Comparison of ENCODE assay signal across 23 cellular contexts in the genomic region with DNA sequence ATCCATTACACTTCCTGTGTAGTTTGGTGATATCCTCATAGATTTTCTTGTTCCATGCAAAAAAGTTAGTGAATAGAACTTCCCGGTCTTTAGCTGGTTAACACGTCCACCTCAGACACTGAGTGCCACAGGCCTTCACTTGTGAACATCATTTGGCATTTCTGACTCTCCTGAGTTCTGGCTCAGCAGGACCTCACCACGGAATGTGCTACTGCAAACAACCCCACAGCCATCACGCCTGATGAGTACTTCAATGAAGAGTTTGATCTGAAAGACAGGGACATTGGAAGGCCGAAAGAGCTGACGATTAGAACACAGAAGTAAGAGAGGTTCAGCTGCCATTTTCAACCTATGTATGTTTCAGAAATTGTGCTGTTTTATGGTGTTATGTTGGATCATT.
"Had no signal": no experiment of that assay in that cellular context is flagged by ENCODE, and none has a peak within 500 bp of the region (broad histone marks: within the 10 kb centered on the region; RNA-seq: fewer than 3 reads in every experiment).

No MANE protein-coding gene starts in this region.

- H3K9me3 Mint-ChIP-seq: activated CD4-positive, alpha-beta T cell treated with anti-CD3 and anti-CD28 coated beads, Interleukin-2, amount 10 ng/mL, durations not matched to agents 7 days and 5 days; activated naive CD4-positive, alpha-beta T cell treated with anti-CD3 and anti-CD28 coated beads, Interleukin-2, amount 50 U/mL, for 72 hours; brain; T-cell had no signal

- H3K9ac ChIP-seq: SK-N-SH had no signal

- H3K36me3 ChIP-seq: uterus had no signal

- H3K27ac Mint-ChIP-seq: activated CD4-positive, alpha-beta T cell treated with anti-CD3 and anti-CD28 coated beads, Interleukin-2, amount 10 ng/mL, durations not matched to agents 7 days and 5 days; activated naive CD4-positive, alpha-beta T cell treated with anti-CD3 and anti-CD28 coated beads, Interleukin-2, amount 50 U/mL, for 72 hours had no signal

- H3K4me1 ChIP-seq: uterus had no signal

- FAIRE-seq: endometrium, frontal cortex, kidney had no signal

- H3K4me3 ChIP-seq: coronary artery, left ventricle myocardium inferior, transverse colon, uterus had no signal

- ATAC-seq: activated naive CD4-positive, alpha-beta T cell treated with anti-CD3 and anti-CD28 coated beads, Interleukin-2, amount 50 U/mL, for 72 hours; T-cell had no signal

- DNase-seq: activated CD4-positive, alpha-beta T cell treated with anti-CD3 and anti-CD28 coated beads, Interleukin-2, amount 10 ng/mL, durations not matched to agents 7 days and 5 days; activated effector memory CD4-positive, alpha-beta T cell treated with anti-CD3 and anti-CD28 coated beads, Interleukin-2, amount 50 U/mL, for 16 hours; amygdala; central memory CD4-positive, alpha-beta T cell; erythroblast; head of caudate nucleus; kidney; left ventricle myocardium inferior; mammary epithelial cell; SK-N-SH; stimulated activated CD4-positive, alpha-beta T cell treated with anti-CD3 and anti-CD28 coated beads, Interleukin-12 subunit alpha, Interleukin-12 subunit beta, amount 100 ng/mL, for 4 hours; stimulated activated CD4-positive, alpha-beta T cell treated with anti-CD3 and anti-CD28 coated beads, Interleukin-1b, Interleukin-23, amount 100 ng/mL, for 48 hours; stimulated activated CD8-positive, alpha-beta memory T cell treated with anti-CD3 and anti-CD28 coated beads, Interleukin-4, amount 100 ng/mL, for 48 hours; stimulated activated naive CD4-positive, alpha-beta T cell treated with Interleukin-2 at 50 U/mL for 16 hours; T-cell; T-helper 9 cell; transverse colon; uterus had no signal

- H3K27me3 ChIP-seq: transverse colon, uterus had no signal

- H3K9me3 ChIP-seq: left ventricle myocardium inferior, SK-N-SH, transverse colon, uterus had no signal

- H3K27ac ChIP-seq: coronary artery, left ventricle myocardium inferior, transverse colon, uterus had no signal

- H3K27me3 Mint-ChIP-seq: activated CD4-positive, alpha-beta T cell treated with anti-CD3 and anti-CD28 coated beads, Interleukin-2, amount 10 ng/mL, durations not matched to agents 7 days and 5 days; brain; T-cell had no signal

- H3K4me1 Mint-ChIP-seq: T-cell had no signal

- H3K4me3 Mint-ChIP-seq: activated CD4-positive, alpha-beta T cell treated with anti-CD3 and anti-CD28 coated beads, Interleukin-2, amount 10 ng/mL, durations not matched to agents 7 days and 5 days; brain; T-cell had no signal

- H3K4me2 ChIP-seq: SK-N-SH had no signal
